Comparison of ENCODE assay signal across 18 cellular contexts in genomic region chr10:61464461-61465215, GRCh38. TPM values are rescaled to one million over a fixed set of nuclear protein-coding genes. Genes with fewer than 3 reads are reported as not detected.
A peak's percentile ranks its signal among the peaks of the same experiment; 100 is the strongest.
DNase-seq lines count a peak whose midpoint lies in the region; ATAC-seq, FAIRE-seq and TF ChIP-seq lines count a peak whose summit lies in the region.
"Had no signal": no experiment of that assay in that cellular context is flagged by ENCODE, and none has a peak within 500 bp of the region (broad histone marks: within the 10 kb centered on the region; RNA-seq: fewer than 3 reads in every experiment).

No MANE protein-coding gene starts in this region.

- H3K9me3 ChIP-seq in HAP-1 (no peaks in the 10 kb centered on the region), esophagus muscularis mucosa (no peaks in the 10 kb centered on the region)
- H3K9me3 ChIP-seq: BLaER1, neutrophil had no signal

- H3K36me3 ChIP-seq in bronchial epithelial cell (ENCODE audit: control insufficient read depth, insufficient read depth, low read length) (no peaks in the 10 kb centered on the region), HAP-1 (replicated peaks) (no peaks in the 10 kb centered on the region), esophagus muscularis mucosa (no peaks in the 10 kb centered on the region)
- H3K36me3 ChIP-seq: BLaER1, neutrophil had no signal

- FAIRE-seq in bronchial epithelial cell (lab: Jason Lieb, UNC): no peak
- FAIRE-seq: urothelium cell line had no signal

- WGBS in esophagus muscularis mucosa: 75% methylated on average over 6 of the region's 6 CpGs

- in situ Hi-C loops in HAP-1 (cut with MboI; ENCODE audit: low sequenced_read_pairs): no loop called here

- no peaks in the 10 kb centered on the region for H3K4me1 ChIP-seq in HAP-1
- peaks cover 0 to 18% (median 16%) of the 10 kb centered on the region in 4 donors for H3K4me1 ChIP-seq in esophagus muscularis mucosa
- H3K4me1 ChIP-seq: BLaER1 had no signal

- TF ChIP-seq EP300 in esophagus muscularis mucosa (IDR thresholded peaks at IDR 0.05): no peak

- H3K27me3 ChIP-seq in bronchial epithelial cell (ENCODE audit: control insufficient read depth, insufficient read depth, low read length) (no peaks in the 10 kb centered on the region), HAP-1 (ENCODE audit: low read depth) (no peaks in the 10 kb centered on the region), esophagus muscularis mucosa (no peaks in the 10 kb centered on the region)
- H3K27me3 ChIP-seq: BLaER1, neutrophil had no signal

- DNase-seq in AG08396 (ENCODE audit: low spot score): peak; percentile 9
- peak; percentile 84 for DNase-seq in M059J (ENCODE audit: low read depth)
- peak; percentile 89 for DNase-seq in bronchial epithelial cell (ENCODE audit: low read depth)
- peak; percentile 23 for DNase-seq in middle frontal gyrus (ENCODE audit: extremely low spot score, low spot score)
- no peak for DNase-seq in HAP-1 (ENCODE audit: low spot score in 2 of 2)
- DNase-seq in NCI-H2081 treated with DMSO at 0.1 percent for 48 hours (lab: John Stamatoyannopoulos, UW): no peak
- DNase-seq in esophagus muscularis mucosa (ENCODE audit: extremely low spot score): no peak
- DNase-seq: activated CD8-positive, alpha-beta memory T cell treated with anti-CD3 and anti-CD28 coated beads, Interleukin-2, amount 10 ng/mL, durations not matched to agents 7 days and 5 days; activated naive CD4-positive, alpha-beta T cell treated with anti-CD3 and anti-CD28 coated beads, Interleukin-2, amount 10 ng/mL, durations not matched to agents 7 days and 5 days; head of caudate nucleus; NCI-H1694; NCI-H774; SHP77 had no signal

- ATAC-seq in HG03097 (IDR thresholded peaks at IDR 0.05; ENCODE audit: low FRiP score, unreplicated experiment): no peak
- ATAC-seq: activated CD8-positive, alpha-beta memory T cell treated with anti-CD3 and anti-CD28 coated beads, Interleukin-2, amount 10 ng/mL, durations not matched to agents 7 days and 5 days had no signal

- intact Hi-C loops in esophagus muscularis mucosa (cut with DNase I): no loop called here

- no peak overlapping the region for H3K27ac ChIP-seq in esophagus muscularis mucosa (replicated peaks in 1 of 4)
- H3K27ac ChIP-seq: BLaER1, neutrophil had no signal

- TF ChIP-seq CTCF in bronchial epithelial cell (IDR thresholded peaks at IDR 0.05; ENCODE audit: insufficient read depth, low read length, severe bottlenecking): no peak
- no peak for TF ChIP-seq CTCF in esophagus muscularis mucosa (IDR thresholded peaks at IDR 0.05)

- no peak for TF ChIP-seq POLR2A in esophagus muscularis mucosa (IDR thresholded peaks at IDR 0.05; ENCODE audit: low read depth)

- no peak overlapping the region for H3K4me3 ChIP-seq in bronchial epithelial cell (ENCODE audit: low read depth, low read length)
- H3K4me3 ChIP-seq in HAP-1: no peak overlapping the region
- H3K4me3 ChIP-seq in esophagus muscularis mucosa: no peak overlapping the region
- H3K4me3 ChIP-seq: BLaER1 had no signal

RNA-seq across cellular contexts. Expression of gene TMEM26, which starts 11.5 kb away (rescaled TPM):
- 4.5 and 5.7 TPM in 2 replicates for total RNA-seq in M059J (2014; rRNA removed; shearing (Covaris generic))
- under 0.01 TPM in 1 of 2 replicates, not detected in the other for total RNA-seq in bronchial epithelial cell
- under 1 TPM in 3 of 4 donors, not detected in 1; 0.13 to 0.29 (median 0.17) TPM for total RNA-seq in esophagus muscularis mucosa
- total RNA-seq: activated CD8-positive, alpha-beta memory T cell treated with anti-CD3 and anti-CD28 coated beads, Interleukin-2, amount 10 ng/mL, durations not matched to agents 7 days and 5 days; dermis microvascular lymphatic vessel endothelial cell had no signal

Comparison
In these comparisons a context has a peak if more than half of its experiments do, and no peak if none do; other contexts are left out.
1. DNase-seq: peak in AG08396 (single experiment), M059J (single experiment), bronchial epithelial cell (single experiment) and middle frontal gyrus (single experiment); none in HAP-1 (0 of 2), NCI-H2081 treated with DMSO at 0.1 percent for 48 hours (single experiment) and esophagus muscularis mucosa (single experiment).